9 cellular contexts compared by ENCODE assay signal in genomic region chr5:171595801-171596231, GRCh38.
DNase-seq lines count a peak whose midpoint lies in the region; ATAC-seq lines count a peak whose summit lies in the region.
"Had no signal": no experiment of that assay in that cellular context is flagged by ENCODE, and none has a peak within 500 bp of the region (broad histone marks: within the 10 kb centered on the region; RNA-seq: fewer than 3 reads in every experiment).

No MANE protein-coding gene starts in this region.

- in situ Hi-C loops in GM23248 (cut with MboI): no loop called here

- peak; percentile 6 for ATAC-seq in left ventricle myocardium superior
- ATAC-seq in aorta (ENCODE audit: low FRiP score): no peak

- H4K20me1 ChIP-seq in GM23248 (ENCODE audit: insufficient read depth): no peaks in the 10 kb centered on the region

- peaks cover 5% of the 10 kb centered on the region; the same call in 1 of the 2 replicates for H3F3A ChIP-seq in GM23248 (ENCODE audit: insufficient read depth)

- H2AFZ ChIP-seq in GM23248: no peak overlapping the region

- intact Hi-C loops in left ventricle myocardium superior (cut with micrococcal nuclease): no loop called here
- intact Hi-C loops in aorta (cut with DNase I): loop anchor here (2.0 to 10.0 kb wide), 3 partner anchors 111 to 177 kb away; partner anchors contain the start of gene FGF18 (in 1 of the 2)

- 23 to 29% methylated on average over 3 of the region's 3 CpGs for WGBS in GM23248 (ENCODE audit: low coverage in 1 of 2, low lambda C conversion rate in 2 of 2, missing lambda C conversion rate in 2 of 2), 2 experiments
- WGBS in aorta, 2 donors: 36 to 37% methylated on average over 3 of the region's 3 CpGs

- H3K4me1 ChIP-seq in GM23248 (ENCODE audit: insufficient read depth) (0 out of 2 replicates have a peak, but pooled peaks cover 5% of the 10 kb centered on the region), aorta (ENCODE audit: control insufficient read depth in 1 of 2, insufficient read depth in 2 of 2, low read length in 2 of 2) (no peaks in the 10 kb centered on the region)

- H3K9me3 ChIP-seq in GM23248 (ENCODE audit: low read depth): no peaks in the 10 kb centered on the region
- no peaks in the 10 kb centered on the region for H3K9me3 ChIP-seq in aorta (ENCODE audit: control insufficient read depth, low read length)

- no peak overlapping the region for H3K4me3 ChIP-seq in GM23248
- no peak overlapping the region for H3K4me3 ChIP-seq in aorta (ENCODE audit: low read length in 2 of 2)
- H3K4me3 ChIP-seq: dorsolateral prefrontal cortex had no signal

- H3K36me3 ChIP-seq in GM23248 (ENCODE audit: low read depth): no peaks in the 10 kb centered on the region
- H3K36me3 ChIP-seq in aorta (ENCODE audit: control insufficient read depth in 1 of 2, insufficient read depth in 2 of 2, low read length in 1 of 2): no peaks in the 10 kb centered on the region

- DNase-seq in AG20443 (ENCODE audit: low spot score) (peak; percentile 43), GM23248 (peak; percentile 81), RKO (ENCODE audit: low spot score) (peak; percentile 71), left ventricle myocardium superior (peak; percentile 52), HUDEP-2 (lab: John Stamatoyannopoulos, UW; ENCODE audit: unreplicated experiment in 76 of 76) (no peak), GDM1 (lab: John Stamatoyannopoulos, UW) (no peak), aorta (no peak)
- no peak for DNase-seq in effector CD8-positive, alpha-beta T cell (lab: John Stamatoyannopoulos, UW)
- DNase-seq: dorsolateral prefrontal cortex had no signal

- no peaks in the 10 kb centered on the region for H3K9me2 ChIP-seq in GM23248 (ENCODE audit: insufficient read depth)

- no peak overlapping the region for H3K4me2 ChIP-seq in GM23248 (ENCODE audit: unreplicated experiment)

- no peak overlapping the region for H3K27ac ChIP-seq in GM23248
- no peak overlapping the region for H3K27ac ChIP-seq in aorta (ENCODE audit: low read depth in 1 of 2, low read length in 2 of 2)
- H3K27ac ChIP-seq: dorsolateral prefrontal cortex had no signal

- 0 out of 2 replicates have a peak, but pooled peaks cover 8% of the 10 kb centered on the region for H3K27me3 ChIP-seq in GM23248 (replicated peaks; ENCODE audit: insufficient read depth)
- no peaks in the 10 kb centered on the region for H3K27me3 ChIP-seq in aorta (ENCODE audit: control insufficient read depth in 1 of 2, insufficient read depth in 2 of 2, low read length in 1 of 2)

- no peak overlapping the region for H3K9ac ChIP-seq in GM23248

- H3K79me2 ChIP-seq in GM23248 (ENCODE audit: insufficient read depth): no peaks in the 10 kb centered on the region

Comparison
In these comparisons a context has a peak if more than half of its experiments do, and no peak if none do; other contexts are left out.
1. DNase-seq: peak in AG20443 (single experiment), GM23248 (single experiment), RKO (single experiment) and left ventricle myocardium superior (single experiment); none in effector CD8-positive, alpha-beta T cell (single experiment), HUDEP-2 (0 of 76), GDM1 (single experiment) and aorta (0 of 2).